Comparison of ENCODE assay signal across 25 cellular contexts in genomic region chr11:65194564-65194963, GRCh38. TPM values are rescaled to one million over a fixed set of nuclear protein-coding genes. Genes with fewer than 3 reads are reported as not detected.
DNase-seq lines count a peak whose midpoint lies in the region; ATAC-seq, FAIRE-seq and TF ChIP-seq lines count a peak whose summit lies in the region.
"Had no signal": no experiment of that assay in that cellular context is flagged by ENCODE, and none has a peak within 500 bp of the region (broad histone marks: within the 10 kb centered on the region; RNA-seq: fewer than 3 reads in every experiment).

No MANE protein-coding gene starts in this region.

- in situ Hi-C loops in GM12878 (cut with MboI), result no loop called here

- TF ChIP-seq RAD21 in SK-N-SH (IDR thresholded peaks at IDR 0.05; ENCODE audit: low read length), result no peak
- no peak for TF ChIP-seq RAD21 in GM12878 (IDR thresholded peaks at IDR 0.05; ENCODE audit: insufficient read depth, low read depth, low read length)

- TF ChIP-seq POLR2A in GM12878 (IDR thresholded peaks at IDR 0.05; ENCODE audit: low read depth, low read length), result no peak

- H3K4me1 ChIP-seq in SK-N-SH (ENCODE audit: control insufficient read depth in 1 of 2, insufficient read depth in 2 of 2, low read depth in 1 of 2, low read length in 1 of 2) (no peaks in the 10 kb centered on the region), HEK293 (ENCODE audit: control insufficient read depth, insufficient read depth, low read length) (no peaks in the 10 kb centered on the region), GM12878 (ENCODE audit: control insufficient read depth, insufficient read depth, low read length) (no peaks in the 10 kb centered on the region), neutrophil (ENCODE audit: control insufficient read depth in 1 of 2, insufficient read depth in 1 of 2, low read depth in 1 of 2, low read length in 1 of 2) (peaks cover 0 to 8% of the 10 kb centered on the region in 2 experiments)
- H3K4me1 ChIP-seq: BE2C had no signal

- H3K36me3 ChIP-seq in SK-N-SH (replicated peaks in 1 of 2; ENCODE audit: control insufficient read depth in 1 of 2, insufficient read depth in 2 of 2, low read length in 1 of 2) (peaks cover 12 to 79% of the 10 kb centered on the region in 2 experiments), HEK293 (ENCODE audit: control insufficient read depth in 2 of 2, insufficient read depth in 1 of 2, low read length in 2 of 2) (peaks cover 4 to 58% of the 10 kb centered on the region in 2 experiments; a peak in 2 of 3 replicates), GM12878 (ENCODE audit: control insufficient read depth in 2 of 2, insufficient read depth in 2 of 2, low read length in 1 of 2) (peaks cover 0 to 8% of the 10 kb centered on the region in 2 experiments; a peak in 1 of 4 replicates), neutrophil (peaks cover 63% of the 10 kb centered on the region)
- H3K36me3 ChIP-seq: BE2C had no signal

- peaks cover 4% of the 10 kb centered on the region for H3K79me2 ChIP-seq in SK-N-SH (ENCODE audit: insufficient read depth)
- H3K79me2 ChIP-seq in GM12878 (ENCODE audit: control insufficient read depth, insufficient read depth, low read length), result no peaks in the 10 kb centered on the region

- peaks cover 8% of the 10 kb centered on the region for H3F3A ChIP-seq in SK-N-SH (replicated peaks; ENCODE audit: insufficient read depth)

- H3K9me2 ChIP-seq in SK-N-SH, result no peaks in the 10 kb centered on the region

- DNase-seq in SK-N-SH, result no peak
- DNase-seq in GM12878 (ENCODE audit: low read depth, low spot score), result no peak
- DNase-seq in urothelium cell line (ENCODE audit: low spot score), result no peak
- no peak for DNase-seq in NCI-H1417 treated with DMSO at 0.1 percent for 48 hours (lab: John Stamatoyannopoulos, UW)
- DNase-seq: ACHN; AML-193; BE2C; CD8-positive, alpha-beta memory T cell; DMS53; DMS79 treated with DMSO at 0.1 percent for 48 hours; GF-D8; H9 had no signal

- no peak for TF ChIP-seq EP300 in SK-N-SH (IDR thresholded peaks at IDR 0.05; ENCODE audit: borderline replicate concordance in 1 of 2, low read depth in 1 of 2, low read length in 1 of 2)
- no peak for TF ChIP-seq EP300 in GM12878 (IDR thresholded peaks at IDR 0.05; ENCODE audit: borderline replicate concordance in 1 of 2, control insufficient read depth in 1 of 2, low read depth in 2 of 2, low read length in 2 of 2)

- H3K9me3 ChIP-seq in SK-N-SH (no peaks in the 10 kb centered on the region), HEK293 (ENCODE audit: control insufficient read depth, insufficient read depth, low read depth, low read length) (no peaks in the 10 kb centered on the region), GM12878 (replicated peaks; ENCODE audit: control insufficient read depth, insufficient read depth, low read length) (no peaks in the 10 kb centered on the region), neutrophil (no peaks in the 10 kb centered on the region)
- H3K9me3 ChIP-seq: BE2C had no signal

- ATAC-seq in SK-N-SH treated with all-trans-retinoic acid at 6 μM for 48 hours (no peak), GM12878 (no peak), GM21737 (IDR thresholded peaks at IDR 0.05; ENCODE audit: unreplicated experiment) (no peak)
- ATAC-seq: GM23338 had no signal

- RAD21 ChIA-PET in GM12878 (lab: Charles Lee; ENCODE audit: unreplicated experiment), result no interaction called here

- TSS peak; percentile 23 for BruUV-seq in GM12878 (replicated peaks; lab: Mats Ljungman, UMichigan)

- POLR2A ChIA-PET in SK-N-SH (lab: Yijun Ruan, JAX), result no interaction called here
- POLR2A ChIA-PET in HEK293 (lab: Yijun Ruan, JAX), result no interaction called here
- POLR2A ChIA-PET in GM12878 (lab: Charles Lee), result no interaction called here

- intact Hi-C loops in GM12878 (cut with micrococcal nuclease; ENCODE audit: unreplicated experiment), result no loop called here

- FAIRE-seq in GM12878 (lab: Jason Lieb, UNC) (no peak), urothelium cell line (lab: Jason Lieb, UNC) (no peak)
- FAIRE-seq: A204.1, GM12892, GM19239 had no signal

- H3K9ac ChIP-seq in SK-N-SH (no peak overlapping the region), GM12878 (ENCODE audit: control insufficient read depth, insufficient read depth, low read length) (no peak overlapping the region)
- H3K9ac ChIP-seq: BLaER1 treated with 17β-estradiol and CSF1 and Interleukin-3, amounts not matched to agents 10 nM and 100 nM had no signal

- H3K4me3 ChIP-seq in SK-N-SH (ENCODE audit: low read depth in 2 of 2, low read length in 1 of 2) (no peak overlapping the region), HEK293 (ENCODE audit: low read depth, low read length) (no peak overlapping the region), GM12878 (no peak overlapping the region), neutrophil (ENCODE audit: low read depth in 1 of 2, low read length in 1 of 2) (no peak overlapping the region)
- H3K4me3 ChIP-seq: BLaER1 treated with 17β-estradiol and CSF1 and Interleukin-3, amounts not matched to agents 10 nM and 100 nM; GM23338 had no signal

- CTCF ChIA-PET in SK-N-SH (lab: Yijun Ruan, JAX) (interaction anchor here (1.2 kb wide), 1 partner anchor 11 kb away, joined by 3 read pairs; no protein-coding TSS in a partner anchor), HEK293 (lab: Yijun Ruan, JAX) (interaction anchor here (0.6 to 1.2 kb wide), 3 partner anchors 11 to 76 kb away, joined by 3 to 4 read pairs (median 3); no protein-coding TSS in a partner anchor), GM12878 (lab: Yijun Ruan, JAX) (interaction anchor here (1.0 kb wide), 1 partner anchor 10 kb away, joined by 3 read pairs; no protein-coding TSS in a partner anchor)

- no peak overlapping the region for H2AFZ ChIP-seq in SK-N-SH (ENCODE audit: low read depth)
- no peak overlapping the region for H2AFZ ChIP-seq in GM12878 (ENCODE audit: control insufficient read depth, low read depth, low read length)
- H2AFZ ChIP-seq: GM23338 had no signal

- TF ChIP-seq CTCF in SK-N-SH (IDR thresholded peaks at IDR 0.05) (no peak), HEK293 (tag by site-specific recombination; IDR thresholded peaks at IDR 0.05) (no peak), GM12878 (IDR thresholded peaks at IDR 0.05 in 2 of 3, conservative IDR thresholded peaks at IDR 0.05 in 1 of 3; ENCODE audit: control insufficient read depth in 2 of 3, extremely low read depth in 1 of 3, insufficient read depth in 1 of 3, low read depth in 3 of 3, low read length in 3 of 3) (no peak), neutrophil (IDR thresholded peaks at IDR 0.05) (no peak)

- H4K20me1 ChIP-seq in SK-N-SH (ENCODE audit: insufficient read depth), result no peaks in the 10 kb centered on the region
- H4K20me1 ChIP-seq in GM12878 (ENCODE audit: control insufficient read depth, insufficient read depth), result no peaks in the 10 kb centered on the region

- H3K4me2 ChIP-seq in SK-N-SH (no peak overlapping the region), GM12878 (ENCODE audit: control insufficient read depth, insufficient read depth) (no peak overlapping the region)
- H3K4me2 ChIP-seq: BLaER1 treated with 17β-estradiol and CSF1 and Interleukin-3, amounts not matched to agents 10 nM and 100 nM; GM23338 had no signal

- SMC1A ChIA-PET in GM12878 (lab: Charles Lee; ENCODE audit: uncharacterized antibody, unreplicated experiment), result no interaction called here

- H3K27me3 ChIP-seq in SK-N-SH (ENCODE audit: insufficient read depth) (no peaks in the 10 kb centered on the region), GM12878 (replicated peaks in 1 of 2; ENCODE audit: control insufficient read depth in 2 of 2, insufficient read depth in 2 of 2, low read length in 1 of 2) (no peaks in the 10 kb centered on the region), neutrophil (no peaks in the 10 kb centered on the region)
- H3K27me3 ChIP-seq: BE2C; BLaER1 treated with 17β-estradiol and CSF1 and Interleukin-3, amounts not matched to agents 10 nM and 100 nM had no signal

- H3K27ac ChIP-seq in SK-N-SH (ENCODE audit: low read depth in 2 of 2, low read length in 1 of 2), result no peak overlapping the region
- H3K27ac ChIP-seq in HEK293 (ENCODE audit: extremely low read depth, low read depth, low read length), result no peak overlapping the region
- no peak overlapping the region for H3K27ac ChIP-seq in GM12878 (ENCODE audit: control insufficient read depth, insufficient read depth)
- peak overlapping the region; percentile 46 for H3K27ac ChIP-seq in neutrophil
- H3K27ac ChIP-seq: 22Rv1; BLaER1 treated with 17β-estradiol and CSF1 and Interleukin-3, amounts not matched to agents 10 nM and 100 nM had no signal

- WGBS in SK-N-SH (ENCODE audit: low lambda C conversion rate), result 100% methylated on average over 2 of the region's 2 CpGs
- 96% methylated on average over 2 of the region's 2 CpGs for WGBS in GM12878 (ENCODE audit: insufficient coverage, insufficient replicate concordance, low lambda C conversion rate, missing lambda C conversion rate)

RNA-seq across cellular contexts. Expression of gene CAPN1, which starts 12.8 kb away (rescaled TPM):
- polyA plus RNA-seq in SK-N-SH (2012; rRNA removed) (78.6 and 92.2 TPM in 2 replicates), GM12878 (2011; rRNA removed) (24.2 and 68.4 TPM in 2 replicates), GM12878 (2014; fragmentation: Illumina TruSeq; extraction: Trizol) (23.6 and 76.6 TPM in 2 replicates), GM12878 (2014; fragmentation: Nextera tagmentation; extraction: Ambion mirVana) (1 to 10 TPM; 2.2 to 7.9 TPM), GM12878 (2014; rRNA removed) (100 and 112 TPM in 2 replicates), GM12878 (2016; fragmentation: Nextera tagmentation; extraction: Ambion mirVana) (100 to 1,000 TPM; 103 to 104 TPM)
- polyA plus RNA-seq in SK-N-SH (2012; cell fraction: cytosol; rRNA removed), result 31.3 and 51.8 TPM in 2 replicates
- 159 and 181 TPM in 2 replicates for polyA plus RNA-seq in SK-N-SH (2012; cell fraction: nucleus; rRNA removed)
- 125 and 149 TPM in 2 replicates for total RNA-seq in GM12878 (2013; cell fraction: nucleolus; rRNA removed)
- total RNA-seq in GM12878 (2014; rRNA removed) (67.1 and 78.0 TPM in 2 replicates), GM12878 (2014; rRNA removed; fragmentation: Illumina TruSeq; extraction: Trizol) (27.4 and 33.0 TPM in 2 replicates), GM12878 (2021) (167 and 186 TPM in 2 replicates)
- polyA plus RNA-seq in GM12878 (2011; ENCODE audit: low read depth), result 43.2 TPM
- polyA plus RNA-seq in GM12878 (2011; cell fraction: cytosol; rRNA removed), result 53.2 and 60.8 TPM in 2 replicates
- 254 and 282 TPM in 2 replicates for polyA plus RNA-seq in GM12878 (2011; cell fraction: nucleus; rRNA removed)
- 81.0 and 82.7 TPM in 2 replicates for polyA plus RNA-seq in GM12878 (2012)
- 51.0 and 81.0 TPM in 2 replicates for polyA minus RNA-seq in GM12878 (2011; rRNA and poly(A)+ RNA removed)
- polyA minus RNA-seq in GM12878 (2011; cell fraction: cytosol; rRNA and poly(A)+ RNA removed), result 38.8 and 42.7 TPM in 2 replicates
- polyA minus RNA-seq in GM12878 (2011; cell fraction: nucleus; rRNA and poly(A)+ RNA removed), result 42.9 and 65.4 TPM in 2 replicates

RNA-seq across cellular contexts. Expression of gene SPDYC, which starts 24.5 kb away (rescaled TPM):
- polyA plus RNA-seq in SK-N-SH (2012; rRNA removed), result not detected in 2 replicates
- not detected in 2 replicates for polyA plus RNA-seq in SK-N-SH (2012; cell fraction: cytosol; rRNA removed)
- not detected in 2 replicates for polyA plus RNA-seq in SK-N-SH (2012; cell fraction: nucleus; rRNA removed)
- not detected in 2 replicates for total RNA-seq in GM12878 (2013; cell fraction: nucleolus; rRNA removed)
- not detected in 2 replicates for total RNA-seq in GM12878 (2014; rRNA removed)
- not detected in 2 replicates for total RNA-seq in GM12878 (2014; rRNA removed; fragmentation: Illumina TruSeq; extraction: Trizol)
- not detected in 2 replicates for total RNA-seq in GM12878 (2021)
- not detected for polyA plus RNA-seq in GM12878 (2011; ENCODE audit: low read depth)
- not detected in 2 replicates for polyA plus RNA-seq in GM12878 (2011; rRNA removed)
- not detected in 2 replicates for polyA plus RNA-seq in GM12878 (2011; cell fraction: cytosol; rRNA removed)
- polyA plus RNA-seq in GM12878 (2011; cell fraction: nucleus; rRNA removed), result not detected in 2 replicates
- polyA plus RNA-seq in GM12878 (2012), result not detected in 2 replicates
- not detected in 2 replicates for polyA plus RNA-seq in GM12878 (2014; fragmentation: Illumina TruSeq; extraction: Trizol)
- polyA plus RNA-seq in GM12878 (2014; fragmentation: Nextera tagmentation; extraction: Ambion mirVana), result not detected
- not detected in 2 replicates for polyA plus RNA-seq in GM12878 (2014; rRNA removed)
- polyA plus RNA-seq in GM12878 (2016; fragmentation: Nextera tagmentation; extraction: Ambion mirVana), result not detected
- not detected in 2 replicates for polyA minus RNA-seq in GM12878 (2011; rRNA and poly(A)+ RNA removed)
- polyA minus RNA-seq in GM12878 (2011; cell fraction: cytosol; rRNA and poly(A)+ RNA removed), result not detected in 2 replicates
- not detected in 2 replicates for polyA minus RNA-seq in GM12878 (2011; cell fraction: nucleus; rRNA and poly(A)+ RNA removed)
- total RNA-seq: CD4-positive, alpha-beta T cell; CD8-positive, alpha-beta memory T cell; Daoy; GM23338; H4 had no signal
- polyA plus RNA-seq: CD8-positive, alpha-beta memory T cell had no signal
